12 cellular contexts compared by ENCODE assay signal in the genomic region with DNA sequence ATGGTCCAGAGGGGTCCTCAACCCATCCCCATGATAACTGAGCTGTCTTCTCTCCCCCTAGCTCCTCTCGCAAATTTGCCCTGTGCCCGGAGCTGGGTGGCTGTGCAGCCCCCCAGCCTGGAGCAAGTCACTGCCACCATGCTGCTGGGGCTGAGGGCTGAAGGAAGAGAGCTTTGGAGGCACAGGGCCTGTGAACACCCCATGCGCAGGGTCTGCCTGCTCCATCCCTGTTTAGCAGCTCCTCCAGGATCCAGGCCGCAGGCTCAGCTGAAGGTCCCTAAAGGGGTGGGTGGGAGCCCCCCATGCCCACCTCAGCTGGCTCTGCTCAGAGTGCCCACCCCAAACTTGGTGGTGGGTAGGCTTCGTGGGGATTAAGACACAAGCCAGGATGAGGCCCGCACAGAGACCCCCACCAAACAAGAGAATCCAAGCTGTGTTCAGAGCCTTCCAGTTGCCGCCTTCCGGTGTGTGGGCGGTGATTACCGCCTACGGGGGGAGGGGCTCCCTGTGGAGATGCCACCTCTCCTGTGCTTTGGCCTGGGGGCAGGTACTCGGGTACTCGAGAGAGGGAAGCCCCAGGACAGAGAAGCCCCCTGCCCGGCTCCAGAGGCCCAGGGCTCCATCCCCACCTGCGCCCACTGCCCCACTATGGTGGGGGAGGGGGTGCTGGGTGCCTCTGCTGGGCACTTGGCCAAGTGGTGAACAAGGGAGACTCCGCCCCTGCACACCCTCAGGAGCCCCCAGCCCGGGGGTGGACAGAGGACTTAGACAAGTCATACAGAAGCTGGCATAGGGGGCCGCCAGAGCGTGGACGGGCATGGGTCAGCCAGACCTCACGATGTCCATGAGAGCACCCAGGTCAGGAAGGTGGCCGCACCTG. TPM values are rescaled to one million over a fixed set of nuclear protein-coding genes. Genes with fewer than 3 reads are reported as not detected.
DNase-seq lines count a peak whose midpoint lies in the region; ATAC-seq and TF ChIP-seq lines count a peak whose summit lies in the region.
"Had no signal": no experiment of that assay in that cellular context is flagged by ENCODE, and none has a peak within 500 bp of the region (broad histone marks: within the 10 kb centered on the region; RNA-seq: fewer than 3 reads in every experiment).

No MANE protein-coding gene starts in this region.

- H3K4me2 ChIP-seq in GM23338 (no peak overlapping the region), neuronal stem cell (ENCODE audit: insufficient read depth, low read length, poor library complexity, severe bottlenecking) (no peak overlapping the region)

- no peak overlapping the region for H2AFZ ChIP-seq in GM23338
- H2AFZ ChIP-seq in neuronal stem cell (ENCODE audit: low read length) = peak overlapping the region; percentile 68

- H3K4me1 Mint-ChIP-seq in activated CD4-positive, alpha-beta T cell treated with anti-CD3 and anti-CD28 coated beads, Interleukin-2, amount 10 ng/mL, durations not matched to agents 7 days and 5 days = peaks cover 28% of the 10 kb centered on the region
- no peaks in the 10 kb centered on the region for H3K4me1 Mint-ChIP-seq in GM23338
- H3K4me1 Mint-ChIP-seq in activated naive CD8-positive, alpha-beta T cell (ENCODE audit: low read depth) = peaks cover 14% of the 10 kb centered on the region

- H3K27me3 ChIP-seq in GM23338 (ENCODE audit: insufficient read depth) = peaks cover 20% of the 10 kb centered on the region
- H3K27me3 ChIP-seq in neuronal stem cell (ENCODE audit: control insufficient read depth in 3 of 3, insufficient read depth in 3 of 3, low read depth in 1 of 3, low read length in 3 of 3) = peaks cover 7 to 49% (median 22%) of the 10 kb centered on the region in 3 experiments

- H3K27me3 Mint-ChIP-seq in activated CD4-positive, alpha-beta T cell treated with anti-CD3 and anti-CD28 coated beads, Interleukin-2, amount 10 ng/mL, durations not matched to agents 7 days and 5 days = peaks cover 15% of the 10 kb centered on the region
- H3K27me3 Mint-ChIP-seq in GM23338 (ENCODE audit: insufficient read depth, low read depth, poor library complexity) = peaks cover 20% of the 10 kb centered on the region
- H3K27me3 Mint-ChIP-seq in activated naive CD8-positive, alpha-beta T cell = peaks cover 1% of the 10 kb centered on the region

- H3K4me3 Mint-ChIP-seq in activated CD4-positive, alpha-beta T cell treated with anti-CD3 and anti-CD28 coated beads, Interleukin-2, amount 10 ng/mL, durations not matched to agents 7 days and 5 days = peak overlapping the region; percentile 65
- H3K4me3 Mint-ChIP-seq in GM23338 = peak overlapping the region; percentile 57
- peak overlapping the region; percentile 78 for H3K4me3 Mint-ChIP-seq in activated naive CD8-positive, alpha-beta T cell

- no peak overlapping the region for H4K8ac ChIP-seq in neuronal stem cell (ENCODE audit: low read depth, low read length)

- no peak overlapping the region for H4K91ac ChIP-seq in neuronal stem cell (ENCODE audit: low read depth, low read length, poor library complexity)

- H3K9me2 ChIP-seq in GM23338 (ENCODE audit: insufficient read depth) = no peaks in the 10 kb centered on the region

- no peak overlapping the region for H2BK15ac ChIP-seq in neuronal stem cell (ENCODE audit: low read length)

- H3K23ac ChIP-seq in neuronal stem cell (ENCODE audit: low read depth, low read length, poor library complexity) = peak overlapping the region; percentile 43

- TF ChIP-seq CTCF in GM23338 (conservative IDR thresholded peaks at IDR 0.05; ENCODE audit: low read depth in 2 of 2) (no peak), RWPE1 (conservative IDR thresholded peaks at IDR 0.05; ENCODE audit: low read depth) (no peak)

- H2BK12ac ChIP-seq in neuronal stem cell (ENCODE audit: low read length) = no peak overlapping the region

- no peak for DNase-seq in activated CD4-positive, alpha-beta T cell treated with anti-CD3 and anti-CD28 coated beads, Interleukin-2, amount 10 ng/mL, durations not matched to agents 7 days and 5 days
- no peak for DNase-seq in activated CD4-positive, alpha-beta T cell treated with anti-CD3 and anti-CD28 coated beads for 48 hours
- DNase-seq in GM23338 (ENCODE audit: low spot score) = no peak
- no peak for DNase-seq in neuronal stem cell (ENCODE audit: low spot score)
- no peak for DNase-seq in cerebellum (ENCODE audit: low spot score)
- no peak for DNase-seq in putamen (ENCODE audit: low spot score)
- no peak for DNase-seq in RWPE1 (ENCODE audit: low spot score)
- DNase-seq: BE2C; lower lobe of right lung; NK-92 treated with Interleukin-12 subunit alpha and Interleukin-12 subunit beta, amount 100 ng/mL, for 24 hours had no signal

- H3K9ac ChIP-seq in neuronal stem cell (ENCODE audit: low read depth, low read length, poor library complexity) = no peak overlapping the region
- H3K9ac ChIP-seq: parathyroid adenoma had no signal

- H3K4me3 ChIP-seq in GM23338 (no peak overlapping the region), neuronal stem cell (ENCODE audit: low read length in 2 of 2) (no peak overlapping the region)

- H4K20me1 ChIP-seq in GM23338 (replicated peaks; ENCODE audit: insufficient read depth) = no peaks in the 10 kb centered on the region; the same call in 1 of the 2 replicates

- H3K36me3 ChIP-seq in GM23338 (ENCODE audit: insufficient read depth) = no peaks in the 10 kb centered on the region
- no peaks in the 10 kb centered on the region for H3K36me3 ChIP-seq in neuronal stem cell (replicated peaks in 1 of 2; ENCODE audit: control insufficient read depth in 2 of 2, insufficient read depth in 2 of 2, low read length in 2 of 2)
- H3K36me3 ChIP-seq: BE2C, lower lobe of right lung had no signal

- no peak overlapping the region for H3K4ac ChIP-seq in neuronal stem cell (ENCODE audit: low read length)

- POLR2A ChIA-PET in activated CD4-positive, alpha-beta T cell treated with anti-CD3 and anti-CD28 coated beads, Interleukin-2, amount 10 ng/mL, durations not matched to agents 7 days and 5 days (lab: Charles Lee) = no interaction called here
- POLR2A ChIA-PET in RWPE1 (lab: Yijun Ruan, JAX; ENCODE audit: low non-redundant PET) = no interaction called here

- H2AK5ac ChIP-seq in neuronal stem cell (ENCODE audit: low read depth, low read length) = peak overlapping the region; percentile 84

- H3K18ac ChIP-seq in neuronal stem cell (ENCODE audit: low read length) = peak overlapping the region; percentile 89

- H3K9me3 ChIP-seq in neuronal stem cell (replicated peaks in 1 of 2; ENCODE audit: control insufficient read depth in 2 of 2, insufficient read depth in 1 of 2, low read depth in 1 of 2, low read length in 2 of 2) = no peaks in the 10 kb centered on the region
- H3K9me3 ChIP-seq: BE2C, lower lobe of right lung had no signal

- H3K36me3 Mint-ChIP-seq in activated CD4-positive, alpha-beta T cell treated with anti-CD3 and anti-CD28 coated beads, Interleukin-2, amount 10 ng/mL, durations not matched to agents 7 days and 5 days (ENCODE audit: low read depth) = no peaks in the 10 kb centered on the region
- H3K36me3 Mint-ChIP-seq in GM23338 (ENCODE audit: low read depth) = no peaks in the 10 kb centered on the region
- no peaks in the 10 kb centered on the region for H3K36me3 Mint-ChIP-seq in activated naive CD8-positive, alpha-beta T cell

- no peak for ATAC-seq in GM23338

- H3F3A ChIP-seq in GM23338 (replicated peaks; ENCODE audit: low read depth) = no peaks in the 10 kb centered on the region

- WGBS in neuronal stem cell (ENCODE audit: extremely low coverage in 2 of 2, insufficient read length in 2 of 2, insufficient replicate concordance in 1 of 2), 2 donors = no CpG with 5 or more reads among the region's 22 CpGs

- peak overlapping the region; percentile 9 for H2BK120ac ChIP-seq in neuronal stem cell (ENCODE audit: low read depth, low read length)

- no peaks in the 10 kb centered on the region for H3K9me3 Mint-ChIP-seq in activated CD4-positive, alpha-beta T cell treated with anti-CD3 and anti-CD28 coated beads, Interleukin-2, amount 10 ng/mL, durations not matched to agents 7 days and 5 days
- H3K9me3 Mint-ChIP-seq in GM23338 = no peaks in the 10 kb centered on the region; the same call in 2 of the 3 replicates
- no peaks in the 10 kb centered on the region for H3K9me3 Mint-ChIP-seq in activated naive CD8-positive, alpha-beta T cell (ENCODE audit: low read depth)

- peak overlapping the region; percentile 53 for H2BK5ac ChIP-seq in neuronal stem cell (ENCODE audit: low read length)

- CTCF ChIA-PET in activated CD4-positive, alpha-beta T cell treated with anti-CD3 and anti-CD28 coated beads, Interleukin-2, amount 10 ng/mL, durations not matched to agents 7 days and 5 days (lab: Charles Lee) = interaction anchor here (0.5 to 4.7 kb wide), 8 partner anchors 10 to 1023 kb away, joined by 3 to 22 read pairs (median 4); partner anchors contain the start of gene NUDT14
- CTCF ChIA-PET in RWPE1 (lab: Yijun Ruan, JAX) = interaction anchor here (0.6 to 8.3 kb wide), 7 partner anchors 25 to 402 kb away, joined by 3 to 99 read pairs (median 3); no protein-coding TSS in a partner anchor

- H3K14ac ChIP-seq in neuronal stem cell (ENCODE audit: low read length) = no peak overlapping the region

- no peaks in the 10 kb centered on the region for H3K79me2 ChIP-seq in GM23338 (replicated peaks; ENCODE audit: insufficient read depth)
- H3K79me2 ChIP-seq: parathyroid adenoma had no signal

- no peaks in the 10 kb centered on the region for H3K4me1 ChIP-seq in GM23338 (ENCODE audit: insufficient read depth)
- H3K4me1 ChIP-seq in neuronal stem cell (ENCODE audit: control insufficient read depth in 2 of 2, insufficient read depth in 1 of 2, low read depth in 1 of 2, low read length in 2 of 2) = peaks cover 11 to 14% of the 10 kb centered on the region in 2 donors
- H3K4me1 ChIP-seq: BE2C had no signal

- H3K27ac ChIP-seq in GM23338 (ENCODE audit: low read depth) (no peak overlapping the region), neuronal stem cell (replicated peaks; ENCODE audit: low read length) (peak overlapping the region; percentile 5), RWPE1 (no peak overlapping the region)
- H3K27ac ChIP-seq: parathyroid adenoma had no signal

- no peak overlapping the region for H3K27ac Mint-ChIP-seq in activated CD4-positive, alpha-beta T cell treated with anti-CD3 and anti-CD28 coated beads, Interleukin-2, amount 10 ng/mL, durations not matched to agents 7 days and 5 days
- no peak overlapping the region for H3K27ac Mint-ChIP-seq in GM23338
- H3K27ac Mint-ChIP-seq in activated naive CD8-positive, alpha-beta T cell = no peak overlapping the region

- peaks cover 9% of the 10 kb centered on the region for H3K79me1 ChIP-seq in neuronal stem cell (ENCODE audit: low read depth, low read length)

RNA-seq across cellular contexts. Expression of gene JAG2, which starts 1.4 kb away (rescaled TPM):
- total RNA-seq in activated CD4-positive, alpha-beta T cell treated with anti-CD3 and anti-CD28 coated beads, Interleukin-2, amount 10 ng/mL, durations not matched to agents 7 days and 5 days = 1 to 10 TPM; 1.5 TPM
- 9.6 and 10.3 TPM in 2 replicates for total RNA-seq in GM23338 (2014; rRNA removed; shearing (Covaris generic))
- polyA plus RNA-seq in GM23338 (2016; fragmentation: Nextera tagmentation; extraction: Ambion mirVana) = 1.9 and 2.6 TPM in 2 replicates
- polyA plus RNA-seq in neuronal stem cell (2013, experiment 1 of 2) = 5.2 TPM
- polyA plus RNA-seq in neuronal stem cell (2013, experiment 2 of 2) = 4.9 TPM
- total RNA-seq in cerebellum = 16.8 TPM

RNA-seq across cellular contexts. Expression of gene NUDT14, which starts 11.1 kb away (rescaled TPM):
- 10 to 100 TPM; 18.3 to 21.4 TPM for total RNA-seq in activated CD4-positive, alpha-beta T cell treated with anti-CD3 and anti-CD28 coated beads, Interleukin-2, amount 10 ng/mL, durations not matched to agents 7 days and 5 days
- 13.6 and 14.8 TPM in 2 replicates for total RNA-seq in GM23338 (2014; rRNA removed; shearing (Covaris generic))
- polyA plus RNA-seq in GM23338 (2016; fragmentation: Nextera tagmentation; extraction: Ambion mirVana) = 38.4 and 41.0 TPM in 2 replicates
- 21.6 TPM for polyA plus RNA-seq in neuronal stem cell (2013, experiment 1 of 2)
- polyA plus RNA-seq in neuronal stem cell (2013, experiment 2 of 2) = 21.9 TPM
- 9.7 TPM for total RNA-seq in cerebellum
